19 cellular contexts compared by ENCODE assay signal in the genomic region with DNA sequence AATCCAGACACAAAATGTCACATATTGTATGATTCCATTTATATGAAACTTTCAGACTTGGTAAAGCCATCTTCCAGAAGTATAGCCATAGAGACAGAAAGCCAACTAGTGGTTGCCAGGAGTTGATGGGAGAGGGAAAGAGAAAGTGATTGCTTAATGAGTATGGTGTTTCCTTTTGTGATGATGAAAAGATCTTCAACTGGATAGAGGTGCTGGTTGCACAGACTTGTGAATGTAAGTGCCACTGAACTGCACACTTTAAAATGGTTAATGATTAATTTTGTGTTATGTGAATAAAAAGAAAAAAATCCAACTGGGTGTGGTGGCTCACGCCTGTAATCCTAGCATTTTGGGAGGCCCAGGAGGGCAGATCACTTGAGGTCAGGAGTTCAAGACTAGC.
DNase-seq lines count a peak whose midpoint lies in the region; ATAC-seq, FAIRE-seq and TF ChIP-seq lines count a peak whose summit lies in the region.
"Had no signal": no experiment of that assay in that cellular context is flagged by ENCODE, and none has a peak within 500 bp of the region (broad histone marks: within the 10 kb centered on the region; RNA-seq: fewer than 3 reads in every experiment).

No MANE protein-coding gene starts in this region.

- TF ChIP-seq CTCF in left lung (IDR thresholded peaks at IDR 0.05) (no peak), upper lobe of left lung (IDR thresholded peaks at IDR 0.05) (no peak), lower leg skin (IDR thresholded peaks at IDR 0.05) (no peak)

- no peak overlapping the region for H3K4me3 ChIP-seq in left lung
- H3K4me3 ChIP-seq in upper lobe of left lung = no peak overlapping the region
- H3K4me3 ChIP-seq in lower leg skin (ENCODE audit: low read depth, poor library complexity, severe bottlenecking) = no peak overlapping the region
- H3K4me3 ChIP-seq: lung, SJCRH30 had no signal

- ATAC-seq in left lung = peak; percentile 25
- no peak for ATAC-seq in upper lobe of left lung (ENCODE audit: low FRiP score in 2 of 2)
- no peak for ATAC-seq in HG02759 (IDR thresholded peaks at IDR 0.05; ENCODE audit: unreplicated experiment)
- ATAC-seq: foreskin keratinocyte, PC-3 had no signal

- peak in 1 of 4 donors; percentile 15 for TF ChIP-seq EP300 in upper lobe of left lung (IDR thresholded peaks at IDR 0.05)

- peak; percentile 65 for DNase-seq in SKM-1 treated with dmso at 0.1 percent for 144 hours (lab: John Stamatoyannopoulos, UW; ENCODE audit: unreplicated experiment)
- no peak for DNase-seq in SKM-1 (lab: John Stamatoyannopoulos, UW; ENCODE audit: unreplicated experiment)
- peak; percentile 34 for DNase-seq in RCC 7860 (ENCODE audit: low spot score)
- no peak for DNase-seq in left lung
- DNase-seq in upper lobe of left lung = no peak
- DNase-seq in lower leg skin (ENCODE audit: low spot score in 2 of 2) = no peak
- no peak for DNase-seq in stimulated activated naive CD4-positive, alpha-beta T cell treated with Interleukin-2 at 50 U/mL for 16 hours (lab: John Stamatoyannopoulos, UW)
- DNase-seq: 8988T; activated CD4-positive, alpha-beta T cell treated with anti-CD3 and anti-CD28 coated beads for 48 hours; EL; foreskin keratinocyte; NCI-H1694; NCI-H2171 treated with DMSO at 0.1 percent for 48 hours; PC-3; SJCRH30; stimulated activated CD4-positive, alpha-beta T cell treated with anti-CD3 and anti-CD28 coated beads, Interleukin-4, amount 100 ng/mL, for 1 hour had no signal

- WGBS in upper lobe of left lung, 2 donors = 65 to 75% methylated on average over 1 of the region's 1 CpG
- WGBS in lower leg skin, 2 donors = 63 to 67% methylated on average over 1 of the region's 1 CpG

- H3K36me3 ChIP-seq in left lung (no peaks in the 10 kb centered on the region), upper lobe of left lung (no peaks in the 10 kb centered on the region)
- H3K36me3 ChIP-seq: SJCRH30 had no signal

- H3K27ac ChIP-seq in left lung = peak overlapping the region; percentile 41 to 95
- H3K27ac ChIP-seq in upper lobe of left lung = peak overlapping the region in 3 of 4 donors; percentile 46 to 66 (median 56)
- H3K27ac ChIP-seq: foreskin keratinocyte, SJCRH30 had no signal

- H3K4me1 ChIP-seq in left lung = peaks cover 10 to 80% of the 10 kb centered on the region in 2 donors
- H3K4me1 ChIP-seq in upper lobe of left lung = peaks cover 20 to 33% (median 27%) of the 10 kb centered on the region in 4 donors

- no peak for FAIRE-seq in RCC 7860 (lab: Jason Lieb, UNC)
- FAIRE-seq: astrocyte had no signal

- H3K9me3 ChIP-seq in left lung = no peaks in the 10 kb centered on the region
- H3K9me3 ChIP-seq in upper lobe of left lung = no peaks in the 10 kb centered on the region
- H3K9me3 ChIP-seq: SJCRH30 had no signal

- no peaks in the 10 kb centered on the region for H3K27me3 ChIP-seq in left lung
- no peaks in the 10 kb centered on the region for H3K27me3 ChIP-seq in upper lobe of left lung
- H3K27me3 ChIP-seq: foreskin keratinocyte, SJCRH30 had no signal

- TF ChIP-seq POLR2A in upper lobe of left lung (IDR thresholded peaks at IDR 0.05) (no peak), lower leg skin (IDR thresholded peaks at IDR 0.05) (no peak)

- intact Hi-C loops in left lung (cut with DNase I) = no loop called here
- intact Hi-C loops in lower leg skin (cut with DNase I; ENCODE audit: low total_unique reads) = no loop called here

Comparison
In these comparisons a context has a peak if more than half of its experiments do, and no peak if none do; other contexts are left out.
1. DNase-seq: peak in SKM-1 treated with dmso at 0.1 percent for 144 hours (single experiment) and RCC 7860 (single experiment); none in SKM-1 (single experiment), left lung (0 of 2), upper lobe of left lung (0 of 2), lower leg skin (0 of 2) and stimulated activated naive CD4-positive, alpha-beta T cell treated with Interleukin-2 at 50 U/mL for 16 hours (single experiment).